8 cellular contexts compared by ENCODE assay signal in genomic region chr4:186105721-186106335, GRCh38. TPM values are rescaled to one million over a fixed set of nuclear protein-coding genes. Genes with fewer than 3 reads are reported as not detected.
DNase-seq lines count a peak whose midpoint lies in the region; ATAC-seq, FAIRE-seq and TF ChIP-seq lines count a peak whose summit lies in the region.

No MANE protein-coding gene starts in this region.

- H3K27ac ChIP-seq in iPS-18a (ENCODE audit: low read length) (no peak overlapping the region), small intestine (ENCODE audit: low read depth in 1 of 2, low read length in 1 of 2) (peak overlapping the region; percentile 41 to 55), OCI-LY7 (ENCODE audit: low read depth, low read length, poor library complexity, severe bottlenecking) (no peak overlapping the region)

- no peaks in the 10 kb centered on the region for H3K27me3 ChIP-seq in Caco-2 (replicated peaks; ENCODE audit: control insufficient read depth, insufficient read depth, low read length)
- peaks cover 25% of the 10 kb centered on the region for H3K27me3 ChIP-seq in H7 (ENCODE audit: control insufficient read depth, insufficient read depth, low read length)
- peaks cover 36% of the 10 kb centered on the region for H3K27me3 ChIP-seq in iPS-18a (ENCODE audit: control insufficient read depth, insufficient read depth, low read length)
- H3K27me3 ChIP-seq in small intestine (ENCODE audit: control insufficient read depth in 2 of 2, insufficient read depth in 2 of 2, low read length in 2 of 2) = no peaks in the 10 kb centered on the region

- H3K4me3 Mint-ChIP-seq in Caco-2 (ENCODE audit: unreplicated experiment) = peak overlapping the region; percentile 60
- H3K4me3 Mint-ChIP-seq in activated CD8-positive, alpha-beta T cell treated with anti-CD3 and anti-CD28 coated beads for 36 hours = peak overlapping the region; percentile 71

- no peak overlapping the region for H2AFZ ChIP-seq in OCI-LY7 (ENCODE audit: low read length)

- no peaks in the 10 kb centered on the region for H3K79me2 ChIP-seq in OCI-LY7 (ENCODE audit: insufficient read depth, low read depth, low read length)

- BruUV-seq in Caco-2 (replicated peaks; lab: Mats Ljungman, UMichigan) = TSS peak; percentile 42
- BruUV-seq in OCI-LY7 (replicated peaks; lab: Mats Ljungman, UMichigan) = no TSS peak

- H3K4me1 ChIP-seq in Caco-2 (0 out of 2 replicates have a peak, but pooled peaks cover 4% of the 10 kb centered on the region), iPS-18a (ENCODE audit: control insufficient read depth, low read depth, low read length) (peaks cover 14% of the 10 kb centered on the region), small intestine (ENCODE audit: control insufficient read depth in 2 of 2, insufficient read depth in 1 of 2, low read depth in 1 of 2, low read length in 1 of 2) (no peaks in the 10 kb centered on the region), OCI-LY7 (ENCODE audit: insufficient read depth, low read length, poor library complexity, severe bottlenecking) (no peaks in the 10 kb centered on the region)

- POLR2A ChIA-PET in Caco-2 (lab: Charles Lee) = no interaction called here
- POLR2A ChIA-PET in activated CD8-positive, alpha-beta T cell treated with anti-CD3 and anti-CD28 coated beads for 36 hours (lab: Charles Lee) = no interaction called here
- POLR2A ChIA-PET in OCI-LY7 (lab: Charles Lee) = interaction anchor here (0.9 kb wide), 1 partner anchor 27 kb away, joined by 3 read pairs; no protein-coding TSS in a partner anchor

- H3K9me3 ChIP-seq in Caco-2 (no peaks in the 10 kb centered on the region), iPS-18a (ENCODE audit: control insufficient read depth, low read depth, low read length) (no peaks in the 10 kb centered on the region), small intestine (ENCODE audit: control insufficient read depth, low read depth) (no peaks in the 10 kb centered on the region), OCI-LY7 (ENCODE audit: low read length) (no peaks in the 10 kb centered on the region)

- H3K36me3 ChIP-seq in Caco-2 (ENCODE audit: control insufficient read depth, insufficient read depth, low read length) = no peaks in the 10 kb centered on the region
- H3K36me3 ChIP-seq in H7 (replicated peaks; ENCODE audit: control insufficient read depth, insufficient read depth, low read length) = no peaks in the 10 kb centered on the region
- no peaks in the 10 kb centered on the region for H3K36me3 ChIP-seq in iPS-18a (ENCODE audit: control insufficient read depth, low read depth, low read length)
- H3K36me3 ChIP-seq in small intestine (ENCODE audit: control insufficient read depth in 2 of 2, insufficient read depth in 2 of 2, low read length in 2 of 2) = no peaks in the 10 kb centered on the region
- H3K36me3 ChIP-seq in OCI-LY7 (ENCODE audit: insufficient read depth, low read length) = no peaks in the 10 kb centered on the region

- 7 to 23% (median 17%) methylated on average over 8 of the region's 8 CpGs for WGBS in small intestine, 3 donors

- no peaks in the 10 kb centered on the region for H3K36me3 Mint-ChIP-seq in Caco-2 (ENCODE audit: insufficient read depth, unreplicated experiment)
- no peaks in the 10 kb centered on the region for H3K36me3 Mint-ChIP-seq in activated CD8-positive, alpha-beta T cell treated with anti-CD3 and anti-CD28 coated beads for 36 hours (ENCODE audit: low read depth)

- H4K20me1 ChIP-seq in OCI-LY7 (ENCODE audit: insufficient read depth, low read length) = no peaks in the 10 kb centered on the region

- peak in 1 of 2 experiments; percentile 6 for DNase-seq in Caco-2
- DNase-seq in H7 = peak; percentile 57
- DNase-seq in activated CD8-positive, alpha-beta T cell treated with anti-CD3 and anti-CD28 coated beads for 36 hours = peak; percentile 3
- DNase-seq in small intestine = peak; percentile 82
- DNase-seq in NOMO-1 (lab: John Stamatoyannopoulos, UW; ENCODE audit: unreplicated experiment in 2 of 2) = no peak
- no peak for DNase-seq in OCI-LY7 (ENCODE audit: low spot score)

- CTCF ChIA-PET in Caco-2 (lab: Charles Lee) = interaction anchor here (0.6 to 1.3 kb wide), 3 partner anchors 10 to 32 kb away, joined by 4 read pairs; no protein-coding TSS in a partner anchor
- CTCF ChIA-PET in activated CD8-positive, alpha-beta T cell treated with anti-CD3 and anti-CD28 coated beads for 36 hours (lab: Charles Lee) = no interaction called here
- CTCF ChIA-PET in OCI-LY7 (lab: Charles Lee; ENCODE audit: unreplicated experiment) = no interaction called here

- no peaks in the 10 kb centered on the region for H3K27me3 Mint-ChIP-seq in Caco-2 (ENCODE audit: insufficient read depth, unreplicated experiment)
- peaks cover 40% of the 10 kb centered on the region for H3K27me3 Mint-ChIP-seq in activated CD8-positive, alpha-beta T cell treated with anti-CD3 and anti-CD28 coated beads for 36 hours

- no peaks in the 10 kb centered on the region for H3K9me3 Mint-ChIP-seq in Caco-2 (ENCODE audit: unreplicated experiment)
- no peaks in the 10 kb centered on the region for H3K9me3 Mint-ChIP-seq in activated CD8-positive, alpha-beta T cell treated with anti-CD3 and anti-CD28 coated beads for 36 hours

- no peak for ATAC-seq in activated CD8-positive, alpha-beta T cell treated with anti-CD3 and anti-CD28 coated beads for 36 hours
- no peak for ATAC-seq in HG03097 (IDR thresholded peaks at IDR 0.05; ENCODE audit: low FRiP score, unreplicated experiment)

- no peak overlapping the region for H3K4me2 ChIP-seq in OCI-LY7 (ENCODE audit: low read length)

- TF ChIP-seq CTCF in Caco-2 (IDR thresholded peaks at IDR 0.05; ENCODE audit: insufficient read depth in 1 of 2, low read depth in 1 of 2, low read length in 1 of 2, severe bottlenecking in 1 of 2, unreplicated experiment in 1 of 2) (no peak), OCI-LY7 (conservative IDR thresholded peaks at IDR 0.05; ENCODE audit: low read length) (no peak)
- no peak for TF ChIP-seq CTCF in activated CD8-positive, alpha-beta T cell treated with anti-CD3 and anti-CD28 coated beads for 36 hours (IDR thresholded peaks at IDR 0.05)

- intact Hi-C loops in Caco-2 (cut with micrococcal nuclease; ENCODE audit: unreplicated experiment) = loop anchor here (2.0 kb wide), 3 partner anchors 23 to 39 kb away; no protein-coding TSS in a partner anchor
- intact Hi-C loops in activated CD8-positive, alpha-beta T cell treated with anti-CD3 and anti-CD28 coated beads for 36 hours (cut with micrococcal nuclease) = no loop called here
- intact Hi-C loops in OCI-LY7 (cut with micrococcal nuclease; ENCODE audit: unreplicated experiment) = no loop called here

- no peak for FAIRE-seq in small intestine (lab: Jason Lieb, UNC)

- H3K4me1 Mint-ChIP-seq in Caco-2 (ENCODE audit: low read depth, unreplicated experiment) = no peaks in the 10 kb centered on the region
- H3K4me1 Mint-ChIP-seq in activated CD8-positive, alpha-beta T cell treated with anti-CD3 and anti-CD28 coated beads for 36 hours (ENCODE audit: low read depth) = peaks cover 8% of the 10 kb centered on the region

- peak overlapping the region; percentile 82 for H3K27ac Mint-ChIP-seq in Caco-2 (ENCODE audit: unreplicated experiment)
- H3K27ac Mint-ChIP-seq in activated CD8-positive, alpha-beta T cell treated with anti-CD3 and anti-CD28 coated beads for 36 hours = no peak overlapping the region

- H3K9ac ChIP-seq in iPS-18a (ENCODE audit: low read length) = no peak overlapping the region

- no peaks in the 10 kb centered on the region for H3K9me2 ChIP-seq in OCI-LY7 (ENCODE audit: insufficient read depth, low read length)

- H3K4me3 ChIP-seq in Caco-2 (ENCODE audit: low read depth, low read length) = peak overlapping the region; percentile 67
- H3K4me3 ChIP-seq in H7 (ENCODE audit: insufficient read depth, low read depth, low read length) = peak overlapping the region; percentile 59
- peak overlapping the region; percentile 63 for H3K4me3 ChIP-seq in iPS-18a (ENCODE audit: low read length)
- H3K4me3 ChIP-seq in small intestine (ENCODE audit: low read depth in 1 of 2, low read length in 2 of 2) = peak overlapping the region; percentile 61 to 86
- H3K4me3 ChIP-seq in OCI-LY7 (ENCODE audit: low read depth, low read length, poor library complexity, severe bottlenecking) = no peak overlapping the region

RNA-seq across cellular contexts. Expression of gene FAM149A, which starts 1.3 kb away (rescaled TPM):
- total RNA-seq in Caco-2 (2022) = 5.1 and 6.6 TPM in 2 replicates
- total RNA-seq in H7 (2014; rRNA removed; shearing (Covaris generic)) = 13.9 and 19.2 TPM in 2 replicates
- total RNA-seq in activated CD8-positive, alpha-beta T cell treated with anti-CD3 and anti-CD28 coated beads for 36 hours = under 1 TPM; 0.38 to 0.52 TPM
- 10 to 100 TPM in 1 of 3 donors, 1 to 10 TPM in 2; 6.8 to 11.4 (median 7.6) TPM for polyA plus RNA-seq in small intestine
- not detected in 2 replicates for total RNA-seq in OCI-LY7 (2014; rRNA removed; shearing (Covaris generic))
- total RNA-seq in OCI-LY7 (2022) = not detected in 2 replicates

RNA-seq across cellular contexts. Expression of gene TLR3, which starts 36.9 kb away (rescaled TPM):
- total RNA-seq in Caco-2 (2022) = 0.42 and 0.57 TPM in 2 replicates
- 1.0 and 1.8 TPM in 2 replicates for total RNA-seq in H7 (2014; rRNA removed; shearing (Covaris generic))
- total RNA-seq in activated CD8-positive, alpha-beta T cell treated with anti-CD3 and anti-CD28 coated beads for 36 hours = not detected
- polyA plus RNA-seq in small intestine = 1 to 10 TPM; 3.2 to 5.4 (median 3.8) TPM
- total RNA-seq in OCI-LY7 (2014; rRNA removed; shearing (Covaris generic)) = 0.26 and 0.38 TPM in 2 replicates
- total RNA-seq in OCI-LY7 (2022) = 0.53 and 0.77 TPM in 2 replicates

Comparison
In these comparisons a context has a peak if more than half of its experiments do, and no peak if none do; other contexts are left out.
1. DNase-seq: peak in H7 (single experiment), activated CD8-positive, alpha-beta T cell treated with anti-CD3 and anti-CD28 coated beads for 36 hours (single experiment) and small intestine (single experiment); none in NOMO-1 (0 of 2) and OCI-LY7 (single experiment).
2. H3K27ac ChIP-seq: peak in small intestine (2 of 2); none in iPS-18a (single experiment) and OCI-LY7 (single experiment).